In the genomic region with DNA sequence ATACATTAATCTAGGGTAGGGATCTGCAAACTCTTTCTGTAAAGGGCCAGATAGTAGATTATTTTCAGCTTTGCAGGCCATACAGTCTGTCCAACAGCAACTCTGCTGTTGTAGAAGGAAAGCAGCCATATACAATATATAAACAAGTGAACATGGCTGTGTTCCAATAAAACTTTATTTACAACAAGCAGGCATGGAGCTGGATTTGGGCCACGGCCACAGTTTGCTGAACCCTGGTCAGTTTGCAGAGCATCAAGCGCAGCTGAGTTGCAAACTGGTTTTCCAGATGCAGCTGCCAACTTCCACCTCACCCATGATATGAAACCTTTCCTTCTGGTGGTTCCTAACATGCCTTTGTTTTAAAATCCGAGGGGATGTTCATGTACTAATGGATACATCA, we compare ENCODE assay signal across 16 cellular contexts.
DNase-seq lines count a peak whose midpoint lies in the region; TF ChIP-seq lines count a peak whose summit lies in the region.
"Had no signal": no experiment of that assay in that cellular context is flagged by ENCODE, and none has a peak within 500 bp of the region (broad histone marks: within the 10 kb centered on the region; RNA-seq: fewer than 3 reads in every experiment).

No MANE protein-coding gene starts in this region.

- H3K9ac ChIP-seq in mesenchymal stem cell (ENCODE audit: low read length) (no peak overlapping the region), rectal smooth muscle tissue (ENCODE audit: low read length) (no peak overlapping the region)
- H3K9ac ChIP-seq: BLaER1, KMS-11 had no signal

- no peak overlapping the region for H2BK15ac ChIP-seq in mesenchymal stem cell (ENCODE audit: low read depth, poor library complexity, severe bottlenecking)

- no peak overlapping the region for H2BK12ac ChIP-seq in mesenchymal stem cell (ENCODE audit: low read length in 2 of 2)

- H3K27ac ChIP-seq in left ventricle myocardium inferior (replicated peaks), result peak overlapping the region; percentile 79
- no peak overlapping the region for H3K27ac ChIP-seq in mesenchymal stem cell (ENCODE audit: low read length, poor library complexity, severe bottlenecking)
- peak overlapping the region; percentile 47 for H3K27ac ChIP-seq in rectal smooth muscle tissue (ENCODE audit: low read depth, low read length)
- peak overlapping the region; percentile 21 to 85 (median 28) for H3K27ac ChIP-seq in transverse colon
- H3K27ac ChIP-seq: BLaER1, KMS-11, RWPE1 had no signal

- H3K9me3 ChIP-seq in left ventricle myocardium inferior (replicated peaks) (no peaks in the 10 kb centered on the region), mesenchymal stem cell (ENCODE audit: control insufficient read depth, low read length) (no peaks in the 10 kb centered on the region), transverse colon (no peaks in the 10 kb centered on the region)
- H3K9me3 ChIP-seq: BLaER1 had no signal

- H3K4me1 ChIP-seq in left ventricle myocardium inferior (peaks cover 64% of the 10 kb centered on the region), mesenchymal stem cell (ENCODE audit: control insufficient read depth, insufficient read depth, low read depth, low read length) (peaks cover 3% of the 10 kb centered on the region), rectal smooth muscle tissue (ENCODE audit: control insufficient read depth, insufficient read depth, low read length) (peaks cover 32% of the 10 kb centered on the region), transverse colon (peaks cover 0 to 12% (median 2%) of the 10 kb centered on the region in 4 donors)

- TF ChIP-seq EP300 in transverse colon (IDR thresholded peaks at IDR 0.05; ENCODE audit: low read depth), result no peak

- intact Hi-C loops in left ventricle myocardium inferior (cut with micrococcal nuclease), result loop anchor here (10.0 kb wide), 1 partner anchor 127 kb away; no protein-coding TSS in a partner anchor
- intact Hi-C loops in cardiac septum (cut with DNase I), result loop anchor here (5.0 kb wide), 1 partner anchor 54 kb away; no protein-coding TSS in a partner anchor
- intact Hi-C loops in transverse colon (cut with DNase I; ENCODE audit: low total_unique reads), result loop anchor here (5.0 kb wide), 1 partner anchor 1576 kb away; no protein-coding TSS in a partner anchor

- no peaks in the 10 kb centered on the region for H3K27me3 ChIP-seq in left ventricle myocardium inferior (ENCODE audit: low read depth)
- no peaks in the 10 kb centered on the region for H3K27me3 ChIP-seq in mesenchymal stem cell (ENCODE audit: control insufficient read depth in 1 of 2, insufficient read depth in 1 of 2, low read length in 2 of 2)
- no peaks in the 10 kb centered on the region for H3K27me3 ChIP-seq in rectal smooth muscle tissue (ENCODE audit: control insufficient read depth, insufficient read depth, low read length)
- no peaks in the 10 kb centered on the region for H3K27me3 ChIP-seq in transverse colon
- H3K27me3 ChIP-seq: BLaER1 had no signal

- TF ChIP-seq CTCF in left ventricle myocardium inferior (IDR thresholded peaks at IDR 0.05; ENCODE audit: borderline replicate concordance), result no peak
- no peak for TF ChIP-seq CTCF in transverse colon (IDR thresholded peaks at IDR 0.05)

- H3K23ac ChIP-seq in mesenchymal stem cell (ENCODE audit: low read length in 2 of 2), result no peak overlapping the region

- H3K79me1 ChIP-seq in mesenchymal stem cell (replicated peaks; ENCODE audit: low read length, poor library complexity, severe bottlenecking), result no peaks in the 10 kb centered on the region

- H2AK5ac ChIP-seq in mesenchymal stem cell (ENCODE audit: low read length, severe bottlenecking), result no peak overlapping the region

- no peak overlapping the region for H3K4ac ChIP-seq in mesenchymal stem cell (ENCODE audit: low read depth in 1 of 2, low read length in 2 of 2)

- in situ Hi-C loops in transverse colon (cut with MboI; ENCODE audit: low pct_ligation_motif_present in 1 of 4, low pct_unique_long_range_greater_than_20kb in 1 of 4, low sequenced_read_pairs in 3 of 4), result loop anchor here in 3 of 4 donors (10.0 to 25.0 kb wide), 6 partner anchors 179 to 587 kb away; no protein-coding TSS in a partner anchor

- H4K91ac ChIP-seq in mesenchymal stem cell (ENCODE audit: low read length), result no peak overlapping the region

- DNase-seq in left ventricle myocardium inferior (no peak), cardiac septum (ENCODE audit: low spot score) (no peak), mesenchymal stem cell (no peak), transverse colon (no peak), CD1c-positive myeloid dendritic cell (ENCODE audit: extremely low spot score) (no peak), foreskin melanocyte (no peak), COLO668 (lab: John Stamatoyannopoulos, UW; ENCODE audit: unreplicated experiment) (no peak)
- DNase-seq: DND-41, NCI-H1436, NCI-H2029, NCI-H2171 treated with DMSO at 0.1 percent for 48 hours, NCI-H748 treated with DMSO at 0.1 percent for 48 hours had no signal

- no peak for TF ChIP-seq POLR2A in transverse colon (IDR thresholded peaks at IDR 0.05)

- H3K14ac ChIP-seq in mesenchymal stem cell (ENCODE audit: low read length in 2 of 2), result no peak overlapping the region

- H3K18ac ChIP-seq in mesenchymal stem cell (ENCODE audit: low read depth in 1 of 2, low read length in 2 of 2), result peak overlapping the region in 1 of 2 experiments; percentile 52

- no peak overlapping the region for H3K4me2 ChIP-seq in mesenchymal stem cell (ENCODE audit: low read length, poor library complexity, severe bottlenecking)
- H3K4me2 ChIP-seq: BLaER1, KMS-11 had no signal

- H3K4me3 ChIP-seq in left ventricle myocardium inferior (no peak overlapping the region), mesenchymal stem cell (ENCODE audit: insufficient read depth in 1 of 2, low read depth in 1 of 2, low read length in 2 of 2) (no peak overlapping the region), rectal smooth muscle tissue (ENCODE audit: low read length) (no peak overlapping the region), transverse colon (no peak overlapping the region)
- H3K4me3 ChIP-seq: BLaER1 had no signal

- WGBS in mesenchymal stem cell, result 88% methylated on average over 3 of the region's 3 CpGs
- 66% methylated on average over 3 of the region's 3 CpGs; no CpG with 5 or more reads in 1 of the 2 donors for WGBS in transverse colon (ENCODE audit: low coverage in 1 of 2), 2 donors

- no peak overlapping the region for H2BK120ac ChIP-seq in mesenchymal stem cell (ENCODE audit: low read depth, low read length)

- H3K36me3 ChIP-seq in left ventricle myocardium inferior (no peaks in the 10 kb centered on the region), mesenchymal stem cell (ENCODE audit: control insufficient read depth in 1 of 2, insufficient read depth in 2 of 2, low read depth in 1 of 2, low read length in 2 of 2) (no peaks in the 10 kb centered on the region), rectal smooth muscle tissue (ENCODE audit: control insufficient read depth, insufficient read depth, low read length) (no peaks in the 10 kb centered on the region), transverse colon (no peaks in the 10 kb centered on the region)
- H3K36me3 ChIP-seq: BLaER1 had no signal

- peak overlapping the region; percentile 22 for H4K8ac ChIP-seq in mesenchymal stem cell (ENCODE audit: low read length)

- no peak overlapping the region for H2AFZ ChIP-seq in mesenchymal stem cell (ENCODE audit: low read depth, low read length)

- H2BK5ac ChIP-seq in mesenchymal stem cell (ENCODE audit: low read depth, low read length, poor library complexity, severe bottlenecking), result no peak overlapping the region
